In the genomic region with DNA sequence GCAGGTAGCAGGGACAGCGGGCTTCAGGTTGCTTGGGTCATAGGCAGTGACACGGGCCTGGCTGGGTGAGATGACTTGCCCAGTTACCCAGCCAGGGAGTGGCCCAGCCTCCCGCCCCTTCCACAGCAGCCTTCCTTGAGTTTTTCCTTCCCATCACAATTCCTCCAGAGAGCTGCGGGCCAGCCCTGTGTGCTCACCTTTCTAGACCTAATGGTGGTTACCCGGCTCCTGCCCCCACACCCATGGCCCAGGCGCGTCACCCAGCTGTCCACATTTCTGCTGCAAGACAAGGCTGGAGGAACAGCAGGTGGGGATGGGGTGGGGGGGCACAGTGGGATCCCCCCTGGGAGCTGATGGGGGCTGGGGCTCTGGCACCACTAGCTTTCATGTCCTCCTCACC, we compare ENCODE assay signal across 23 cellular contexts.
DNase-seq lines count a peak whose midpoint lies in the region; ATAC-seq and TF ChIP-seq lines count a peak whose summit lies in the region.
"Had no signal": no experiment of that assay in that cellular context is flagged by ENCODE, and none has a peak within 500 bp of the region (broad histone marks: within the 10 kb centered on the region; RNA-seq: fewer than 3 reads in every experiment).

No MANE protein-coding gene starts in this region.

- no peak overlapping the region for H4K5ac ChIP-seq in mesendoderm (ENCODE audit: low read length)

- no peak overlapping the region for H3K4ac ChIP-seq in mesendoderm (ENCODE audit: low read depth, low read length)

- H3K4me3 ChIP-seq in right cardiac atrium (ENCODE audit: low read length): no peak overlapping the region
- H3K4me3 ChIP-seq in left ventricle myocardium inferior: no peak overlapping the region
- no peak overlapping the region for H3K4me3 ChIP-seq in esophagus (ENCODE audit: low read depth in 1 of 2, low read length in 2 of 2)
- no peak overlapping the region for H3K4me3 ChIP-seq in mesendoderm (ENCODE audit: low read length)
- H3K4me3 ChIP-seq: A549; BLaER1 treated with 17β-estradiol and CSF1 and Interleukin-3, amounts not matched to agents 10 nM and 100 nM; GM23338; HAP-1 had no signal

- H3K27ac Mint-ChIP-seq in stimulated activated naive B cell treated with anti-CD40 and anti-IgM and Interleukin-4, amounts not matched to agents 10 μg/mL and 1 μg/mL and 100 μg/mL, for 72 hours: no peak overlapping the region
- H3K27ac Mint-ChIP-seq: CD4-positive, alpha-beta T cell; GM23338; HFFc6; IgD-negative memory B cell had no signal

- H3K27ac ChIP-seq in right cardiac atrium (ENCODE audit: low read length): no peak overlapping the region
- no peak overlapping the region for H3K27ac ChIP-seq in left ventricle myocardium inferior (replicated peaks)
- H3K27ac ChIP-seq in esophagus (ENCODE audit: low read depth in 2 of 2, low read length in 1 of 2): peak overlapping the region; percentile 2 to 5
- H3K27ac ChIP-seq in mesendoderm (ENCODE audit: low read depth, low read length): no peak overlapping the region
- H3K27ac ChIP-seq: A549; BLaER1 treated with 17β-estradiol and CSF1 and Interleukin-3, amounts not matched to agents 10 nM and 100 nM; KMS-11 had no signal

- no peak overlapping the region for H3K9ac ChIP-seq in mesendoderm (ENCODE audit: low read length)
- H3K9ac ChIP-seq: BLaER1 treated with 17β-estradiol and CSF1 and Interleukin-3, amounts not matched to agents 10 nM and 100 nM; KMS-11 had no signal

- no peaks in the 10 kb centered on the region for H3K4me1 Mint-ChIP-seq in stimulated activated naive B cell treated with anti-CD40 and anti-IgM and Interleukin-4, amounts not matched to agents 10 μg/mL and 1 μg/mL and 100 μg/mL, for 72 hours
- H3K4me1 Mint-ChIP-seq: IgD-negative memory B cell had no signal

- H3K56ac ChIP-seq in mesendoderm (ENCODE audit: low read length): peak overlapping the region; percentile 34

- ATAC-seq in right cardiac atrium (no peak), GM18907 (IDR thresholded peaks at IDR 0.05; ENCODE audit: unreplicated experiment) (no peak)
- ATAC-seq in stimulated activated naive B cell treated with anti-CD40 and anti-IgM and Interleukin-4, amounts not matched to agents 10 μg/mL and 1 μg/mL and 100 μg/mL, for 72 hours (replicated peaks): no peak
- ATAC-seq: A549, PC-3 had no signal

- H3K27me3 ChIP-seq in right cardiac atrium (ENCODE audit: control insufficient read depth, insufficient read depth) (no peaks in the 10 kb centered on the region), left ventricle myocardium inferior (ENCODE audit: low read depth) (peaks cover 16% of the 10 kb centered on the region), esophagus (ENCODE audit: control insufficient read depth in 1 of 2, insufficient read depth in 2 of 2, low read length in 2 of 2) (no peaks in the 10 kb centered on the region), mesendoderm (ENCODE audit: insufficient read depth, low read length, poor library complexity) (no peaks in the 10 kb centered on the region)

- no peak overlapping the region for H2AK5ac ChIP-seq in mesendoderm (ENCODE audit: low read length)

- no peak overlapping the region for H4K8ac ChIP-seq in mesendoderm (ENCODE audit: low read depth, low read length)

- no peaks in the 10 kb centered on the region for H3K79me1 ChIP-seq in mesendoderm (ENCODE audit: low read length)

- H3K79me2 ChIP-seq in mesendoderm (ENCODE audit: control insufficient read depth, insufficient read depth, low read length): no peaks in the 10 kb centered on the region

- H3K36me3 Mint-ChIP-seq in stimulated activated naive B cell treated with anti-CD40 and anti-IgM and Interleukin-4, amounts not matched to agents 10 μg/mL and 1 μg/mL and 100 μg/mL, for 72 hours: no peaks in the 10 kb centered on the region
- H3K36me3 Mint-ChIP-seq: IgD-negative memory B cell had no signal

- no peaks in the 10 kb centered on the region for H3K36me3 ChIP-seq in left ventricle myocardium inferior
- peaks cover 0 to 9% of the 10 kb centered on the region in 2 donors for H3K36me3 ChIP-seq in esophagus (ENCODE audit: control insufficient read depth in 2 of 2, insufficient read depth in 2 of 2, low read length in 1 of 2)
- no peaks in the 10 kb centered on the region for H3K36me3 ChIP-seq in mesendoderm (ENCODE audit: control insufficient read depth, insufficient read depth, low read length)
- H3K36me3 ChIP-seq: BLaER1 treated with 17β-estradiol and CSF1 and Interleukin-3, amounts not matched to agents 10 nM and 100 nM; HAP-1 had no signal

- no peak overlapping the region for H3K4me3 Mint-ChIP-seq in stimulated activated naive B cell treated with anti-CD40 and anti-IgM and Interleukin-4, amounts not matched to agents 10 μg/mL and 1 μg/mL and 100 μg/mL, for 72 hours
- H3K4me3 Mint-ChIP-seq: CD4-positive, alpha-beta T cell; GM23338; HFFc6; IgD-negative memory B cell had no signal

- DNase-seq in right cardiac atrium (peak in 2 of 3 donors; percentile 2 to 23), left ventricle myocardium inferior (no peak), mesendoderm (no peak)
- DNase-seq in activated CD4-positive, alpha-beta T cell treated with anti-CD3 and anti-CD28 coated beads, Interleukin-2, amount 50 U/mL, for 4 hours: no peak
- no peak for DNase-seq in stimulated activated naive B cell treated with anti-CD40 and anti-IgM and Interleukin-4, amounts not matched to agents 10 μg/mL and 1 μg/mL and 100 μg/mL, for 72 hours
- DNase-seq: AML-193; CD4-positive, alpha-beta T cell; DMS53; HFFc6; MM.1S; NCI-H2029; NCI-H446; NCI-H524 treated with DMSO at 0.1 percent for 48 hours; NCI-H774; PC-3 had no signal

- H3K4me1 ChIP-seq in right cardiac atrium (ENCODE audit: control insufficient read depth, insufficient read depth, low read length) (no peaks in the 10 kb centered on the region), left ventricle myocardium inferior (peaks cover 4% of the 10 kb centered on the region), esophagus (ENCODE audit: control insufficient read depth in 2 of 2, insufficient read depth in 2 of 2, low read length in 1 of 2) (peaks cover 0 to 30% of the 10 kb centered on the region in 2 donors), mesendoderm (ENCODE audit: control insufficient read depth, low read depth, low read length) (peaks cover 16% of the 10 kb centered on the region)
- H3K4me1 ChIP-seq: A549, HAP-1 had no signal

- no peak overlapping the region for H3K18ac ChIP-seq in mesendoderm (ENCODE audit: low read length)

- no peak overlapping the region for H3K23ac ChIP-seq in mesendoderm (ENCODE audit: low read length)

- no peaks in the 10 kb centered on the region for H3K9me3 Mint-ChIP-seq in stimulated activated naive B cell treated with anti-CD40 and anti-IgM and Interleukin-4, amounts not matched to agents 10 μg/mL and 1 μg/mL and 100 μg/mL, for 72 hours
- H3K9me3 Mint-ChIP-seq: CD4-positive, alpha-beta T cell; GM23338; IgD-negative memory B cell had no signal

- no peak overlapping the region for H3K4me2 ChIP-seq in mesendoderm (ENCODE audit: low read length)
- H3K4me2 ChIP-seq: A549; BLaER1 treated with 17β-estradiol and CSF1 and Interleukin-3, amounts not matched to agents 10 nM and 100 nM; GM23338; KMS-11 had no signal

- no peak overlapping the region for H2BK15ac ChIP-seq in mesendoderm (replicated peaks; ENCODE audit: low read depth)

- H3K9me3 ChIP-seq in right cardiac atrium (ENCODE audit: control insufficient read depth, low read length) (no peaks in the 10 kb centered on the region), left ventricle myocardium inferior (replicated peaks) (no peaks in the 10 kb centered on the region), esophagus (ENCODE audit: control insufficient read depth in 2 of 2, insufficient read depth in 1 of 2, low read depth in 1 of 2, low read length in 1 of 2) (peaks cover 0 to 4% of the 10 kb centered on the region in 2 donors)
- H3K9me3 ChIP-seq: A549; BLaER1 treated with 17β-estradiol and CSF1 and Interleukin-3, amounts not matched to agents 10 nM and 100 nM; HAP-1 had no signal

- no peak overlapping the region for H2BK120ac ChIP-seq in mesendoderm (ENCODE audit: low read depth, low read length)

- intact Hi-C loops in right cardiac atrium (cut with DNase I): no loop called here
- intact Hi-C loops in left ventricle myocardium inferior (cut with micrococcal nuclease): no loop called here

- 92% methylated on average over 7 of the region's 7 CpGs for WGBS in right cardiac atrium
- 90 to 92% methylated on average over 7 of the region's 7 CpGs for WGBS in esophagus, 2 donors
- WGBS in mesendoderm (ENCODE audit: extremely low coverage, insufficient coverage, low lambda C conversion rate): no CpG with 5 or more reads among the region's 7 CpGs

- no peak overlapping the region for H2BK5ac ChIP-seq in mesendoderm (ENCODE audit: low read length)

- H3K27me3 Mint-ChIP-seq in stimulated activated naive B cell treated with anti-CD40 and anti-IgM and Interleukin-4, amounts not matched to agents 10 μg/mL and 1 μg/mL and 100 μg/mL, for 72 hours: no peaks in the 10 kb centered on the region
- H3K27me3 Mint-ChIP-seq: CD4-positive, alpha-beta T cell had no signal

- TF ChIP-seq CTCF in left ventricle myocardium inferior (IDR thresholded peaks at IDR 0.05; ENCODE audit: borderline replicate concordance): no peak

Comparison
In these comparisons a context has a peak if more than half of its experiments do, and no peak if none do; other contexts are left out.
1. DNase-seq: peak in right cardiac atrium (2 of 3); none in left ventricle myocardium inferior (single experiment), mesendoderm (single experiment), activated CD4-positive, alpha-beta T cell treated with anti-CD3 and anti-CD28 coated beads, Interleukin-2, amount 50 U/mL, for 4 hours (0 of 2) and stimulated activated naive B cell treated with anti-CD40 and anti-IgM and Interleukin-4, amounts not matched to agents 10 μg/mL and 1 μg/mL and 100 μg/mL, for 72 hours (single experiment).
2. H3K27ac ChIP-seq: peak in esophagus (2 of 2); none in right cardiac atrium (single experiment), left ventricle myocardium inferior (single experiment) and mesendoderm (single experiment).